19 cellular contexts compared by ENCODE assay signal in genomic region chr15:70341566-70341965, GRCh38.
DNase-seq lines count a peak whose midpoint lies in the region; ATAC-seq, FAIRE-seq and TF ChIP-seq lines count a peak whose summit lies in the region.
"Had no signal": no experiment of that assay in that cellular context is flagged by ENCODE, and none has a peak within 500 bp of the region (broad histone marks: within the 10 kb centered on the region; RNA-seq: fewer than 3 reads in every experiment).

No MANE protein-coding gene starts in this region.

- FAIRE-seq in H1 (lab: Jason Lieb, UNC) = no peak
- FAIRE-seq: HepG2 had no signal

- H3K36me3 ChIP-seq in H1 (ENCODE audit: control insufficient read depth in 2 of 4, insufficient read depth in 4 of 4, low read length in 3 of 4) = no peaks in the 10 kb centered on the region

- H3K27ac Mint-ChIP-seq in H9 = no peak overlapping the region
- H3K27ac Mint-ChIP-seq in type B pancreatic cell = no peak overlapping the region
- H3K27ac Mint-ChIP-seq: GM23338 had no signal

- H3K4me1 Mint-ChIP-seq in H9 = no peaks in the 10 kb centered on the region
- peaks cover 4% of the 10 kb centered on the region for H3K4me1 Mint-ChIP-seq in type B pancreatic cell (ENCODE audit: unreplicated experiment)

- H3K9me3 Mint-ChIP-seq in H9 (peaks cover 2% of the 10 kb centered on the region in 2 experiments; a peak in 1 of 5 replicates), type B pancreatic cell (peaks cover 2% of the 10 kb centered on the region)
- H3K9me3 Mint-ChIP-seq: GM23338 had no signal

- H3K4me3 ChIP-seq in H1 (ENCODE audit: extremely low read depth in 1 of 4, insufficient read depth in 2 of 4, low read depth in 3 of 4, low read length in 4 of 4) = no peak overlapping the region
- H3K4me3 ChIP-seq: GM23338 had no signal

- H2BK15ac ChIP-seq in H9 (ENCODE audit: low read depth, low read length) = no peak overlapping the region
- 0 out of 2 replicates have a peak overlapping the region, but pooled peaks have one; percentile 9 for H2BK15ac ChIP-seq in H1 (ENCODE audit: low read length)

- H3K23me2 ChIP-seq in H9 (ENCODE audit: insufficient read length, low read depth, low read length, poor library complexity, severe bottlenecking) = no peaks in the 10 kb centered on the region
- no peaks in the 10 kb centered on the region for H3K23me2 ChIP-seq in H1 (ENCODE audit: low read depth, low read length)

- H3K56ac ChIP-seq in H9 (ENCODE audit: insufficient read length, low read depth, low read length) = no peak overlapping the region
- no peak overlapping the region for H3K56ac ChIP-seq in H1 (replicated peaks; ENCODE audit: insufficient read length, low read depth, low read length)

- H4K20me1 ChIP-seq in H9 (ENCODE audit: control insufficient read depth, insufficient read depth, insufficient read length) = no peaks in the 10 kb centered on the region
- H4K20me1 ChIP-seq in H1 (replicated peaks in 1 of 2; ENCODE audit: control insufficient read depth in 1 of 2, insufficient read depth in 2 of 2, low read length in 2 of 2) = peaks cover 0 to 3% of the 10 kb centered on the region in 2 experiments

- DNase-seq in H9 (peak; percentile 8), H1 (ENCODE audit: low read depth in 1 of 2, low spot score in 2 of 2) (peak in 1 of 2 experiments; percentile 30), mucosa of gallbladder (ENCODE audit: low spot score) (peak; percentile 4), type B pancreatic cell (ENCODE audit: extremely low spot score, unreplicated experiment) (peak; percentile 43), T1000 (lab: John Stamatoyannopoulos, UW) (no peak)
- DNase-seq: C1 segment of cervical spinal cord, DMS79 treated with DMSO at 0.1 percent for 48 hours, KBM-7, NCI-H1105, NCI-H2081, NCI-H2171 treated with DMSO at 0.1 percent for 48 hours, NCI-H446, OCI-M1, SHP77 treated with DMSO at 0.1 percent for 48 hours, SK-N-SH had no signal

- H2BK5ac ChIP-seq in H9 (ENCODE audit: insufficient read length, low read length) = no peak overlapping the region
- H2BK5ac ChIP-seq in H1 (ENCODE audit: low read depth, low read length) = no peak overlapping the region

- H2BK12ac ChIP-seq in H9 (ENCODE audit: insufficient read length, low read depth, low read length) (no peak overlapping the region), H1 (ENCODE audit: low read depth, low read length) (no peak overlapping the region)

- H2BK20ac ChIP-seq in H9 (ENCODE audit: low read depth, low read length, poor library complexity, severe bottlenecking) = no peak overlapping the region
- H2BK20ac ChIP-seq in H1 (ENCODE audit: low read length) = no peak overlapping the region

- H3K4me1 ChIP-seq in H9 (ENCODE audit: insufficient read depth, low read length) = no peaks in the 10 kb centered on the region
- peaks cover 0 to 3% (median 0%) of the 10 kb centered on the region in 4 experiments; a peak in 1 of 7 replicates for H3K4me1 ChIP-seq in H1 (replicated peaks in 1 of 4; ENCODE audit: control insufficient read depth in 3 of 4, insufficient read depth in 4 of 4, low read length in 3 of 4)

- H3K4me2 ChIP-seq in H9 (ENCODE audit: insufficient read depth, insufficient read length, low read length) (no peak overlapping the region), H1 (ENCODE audit: insufficient read depth in 1 of 2, low read depth in 2 of 2, low read length in 2 of 2) (no peak overlapping the region)
- H3K4me2 ChIP-seq: GM23338, SK-N-SH had no signal

- H3K9ac ChIP-seq in H9 (ENCODE audit: extremely low read depth, insufficient read length, low read length) (no peak overlapping the region), H1 (replicated peaks in 1 of 4; ENCODE audit: extremely low read depth in 1 of 4, low read depth in 3 of 4, low read length in 3 of 4) (no peak overlapping the region)
- H3K9ac ChIP-seq: SK-N-SH had no signal

- H3K18ac ChIP-seq in H9 (ENCODE audit: insufficient read length, low read depth, low read length) (no peak overlapping the region), H1 (ENCODE audit: extremely low read depth, low read length) (no peak overlapping the region)

- H2AK5ac ChIP-seq in H9 (ENCODE audit: insufficient read length, low read length) (no peak overlapping the region), H1 (ENCODE audit: low read depth, low read length) (no peak overlapping the region)

- no peak overlapping the region for H4K5ac ChIP-seq in H9 (ENCODE audit: insufficient read length, low read depth, low read length)
- H4K5ac ChIP-seq in H1 (ENCODE audit: insufficient read length, low read depth, low read length) = no peak overlapping the region

- H3K9me3 ChIP-seq in H9 (ENCODE audit: control insufficient read depth, low read depth, low read length) (no peaks in the 10 kb centered on the region), H1 (ENCODE audit: insufficient read depth in 2 of 2, low read depth in 1 of 2, low read length in 1 of 2) (no peaks in the 10 kb centered on the region)
- H3K9me3 ChIP-seq: SK-N-SH had no signal

- ATAC-seq in HG03045 (IDR thresholded peaks at IDR 0.05; ENCODE audit: unreplicated experiment) (no peak), GM21447 (IDR thresholded peaks at IDR 0.05; ENCODE audit: unreplicated experiment) (no peak)
- ATAC-seq: GM23338, HepG2 had no signal

- CTCF ChIA-PET in H1 (lab: Charles Lee; ENCODE audit: partially characterized antibody) = no interaction called here

- POLR2A ChIA-PET in H1 (lab: Charles Lee; ENCODE audit: partially characterized antibody) = no interaction called here

- H3K27ac ChIP-seq in H9 (ENCODE audit: insufficient read length, low read depth, low read length) (no peak overlapping the region), H1 (ENCODE audit: low read depth, low read length) (no peak overlapping the region)

- no peaks in the 10 kb centered on the region for H3K79me2 ChIP-seq in H9 (ENCODE audit: insufficient read depth, low read length)
- no peaks in the 10 kb centered on the region for H3K79me2 ChIP-seq in H1 (ENCODE audit: control insufficient read depth in 1 of 2, insufficient read depth in 2 of 2, low read length in 2 of 2)

- TF ChIP-seq EP300 in H1 (IDR thresholded peaks at IDR 0.05; ENCODE audit: borderline replicate concordance in 1 of 2, low read depth in 2 of 2, low read length in 2 of 2) = no peak

- H3K27me3 Mint-ChIP-seq in H9 (ENCODE audit: low read depth) (peaks cover 2% of the 10 kb centered on the region; the same call in 1 of the 2 replicates), type B pancreatic cell (peaks cover 4% of the 10 kb centered on the region)

- TF ChIP-seq CTCF in H9 (conservative IDR thresholded peaks at IDR 0.05) (no peak), H1 (IDR thresholded peaks at IDR 0.05; ENCODE audit: control extremely low read depth in 1 of 3, insufficient read depth in 1 of 3, low read depth in 1 of 3, low read length in 3 of 3) (no peak), type B pancreatic cell (conservative IDR thresholded peaks at IDR 0.05) (no peak)

- no peaks in the 10 kb centered on the region for H3K79me1 ChIP-seq in H9 (ENCODE audit: insufficient read depth, low read depth, low read length, poor library complexity, severe bottlenecking)
- H3K79me1 ChIP-seq in H1 (ENCODE audit: low read depth, low read length) = no peaks in the 10 kb centered on the region

- H3K4ac ChIP-seq in H9 (ENCODE audit: low read depth, low read length) = no peak overlapping the region
- no peak overlapping the region for H3K4ac ChIP-seq in H1 (replicated peaks; ENCODE audit: insufficient read length, low read depth, low read length)

- H3K36me3 Mint-ChIP-seq in H9 (ENCODE audit: insufficient read depth in 1 of 3, low read depth in 3 of 3) (no peaks in the 10 kb centered on the region), type B pancreatic cell (no peaks in the 10 kb centered on the region)

- H3K23ac ChIP-seq in H9 (ENCODE audit: insufficient read length, low read depth, low read length) (no peak overlapping the region), H1 (ENCODE audit: insufficient read length) (no peak overlapping the region)

- H3K27me3 ChIP-seq in H9 (ENCODE audit: insufficient read depth, low read length) (no peaks in the 10 kb centered on the region), H1 (replicated peaks in 1 of 4; ENCODE audit: control insufficient read depth in 3 of 4, extremely low read depth in 1 of 4, insufficient read depth in 3 of 4, low read length in 3 of 4) (no peaks in the 10 kb centered on the region)

- no peak overlapping the region for H3T11ph ChIP-seq in H9 (ENCODE audit: low read length)

- TF ChIP-seq POLR2A in H1 (IDR thresholded peaks at IDR 0.05; ENCODE audit: control extremely low read depth in 1 of 2, low read depth in 2 of 2, low read length in 2 of 2) = no peak

- H3K4me3 Mint-ChIP-seq in H9 (no peak overlapping the region), type B pancreatic cell (no peak overlapping the region)
- H3K4me3 Mint-ChIP-seq: GM23338 had no signal

- no peak overlapping the region for H2AFZ ChIP-seq in H9 (ENCODE audit: low read length)
- no peak overlapping the region for H2AFZ ChIP-seq in H1 (ENCODE audit: low read length)
- H2AFZ ChIP-seq: GM23338 had no signal

- H2BK120ac ChIP-seq in H9 (ENCODE audit: low read depth, low read length, poor library complexity, severe bottlenecking) (no peak overlapping the region), H1 (replicated peaks; ENCODE audit: low read depth, low read length) (no peak overlapping the region)

- no peak overlapping the region for H4K8ac ChIP-seq in H9 (replicated peaks; ENCODE audit: insufficient read length, low read depth, low read length)
- no peak overlapping the region for H4K8ac ChIP-seq in H1 (ENCODE audit: extremely low read depth, insufficient read depth, low read length)

- no peak for TF ChIP-seq RAD21 in H1 (IDR thresholded peaks at IDR 0.05 in 1 of 2, conservative IDR thresholded peaks at IDR 0.05 in 1 of 2; ENCODE audit: low read depth in 2 of 2, low read length in 2 of 2)

- no peak overlapping the region for H4K91ac ChIP-seq in H9 (ENCODE audit: insufficient read length, low read depth, low read length)
- no peak overlapping the region for H4K91ac ChIP-seq in H1 (replicated peaks; ENCODE audit: insufficient read length, low read length)

- H3K14ac ChIP-seq in H9 (ENCODE audit: insufficient read depth, low read length) (no peak overlapping the region), H1 (ENCODE audit: insufficient read length) (no peak overlapping the region)

- no CpG with 5 or more reads among the region's 5 CpGs for WGBS in H9 (ENCODE audit: extremely low coverage, insufficient read length, low lambda C conversion rate)
- 78% methylated on average over 5 of the region's 5 CpGs; no CpG with 5 or more reads in 1 of the 2 experiments for WGBS in H1 (ENCODE audit: extremely low coverage in 1 of 2, insufficient coverage in 1 of 2, insufficient read length in 1 of 2, insufficient replicate concordance in 2 of 2, low coverage in 1 of 2, low lambda C conversion rate in 2 of 2, missing lambda C conversion rate in 1 of 2), 2 experiments

TF ChIP-seq in H1, 55 proteins besides CTCF, POLR2A, EP300 and RAD21 (continues in another document):
- TF ChIP-seq BCL11A (IDR thresholded peaks at IDR 0.05; ENCODE audit: low read depth in 2 of 2, low read length in 2 of 2) (no peak), GTF2F1 (IDR thresholded peaks at IDR 0.05; ENCODE audit: borderline replicate concordance, low read depth, low read length) (no peak), SP4 (IDR thresholded peaks at IDR 0.05; ENCODE audit: low read length) (no peak), EZH2 (IDR thresholded peaks at IDR 0.05; ENCODE audit: low read depth, low read length, severe bottlenecking) (no peak), RBBP5 (IDR thresholded peaks at IDR 0.05; ENCODE audit: borderline replicate concordance, low read depth, low read length) (no peak)
